Comparison of ENCODE assay signal across 27 cellular contexts in the genomic region with DNA sequence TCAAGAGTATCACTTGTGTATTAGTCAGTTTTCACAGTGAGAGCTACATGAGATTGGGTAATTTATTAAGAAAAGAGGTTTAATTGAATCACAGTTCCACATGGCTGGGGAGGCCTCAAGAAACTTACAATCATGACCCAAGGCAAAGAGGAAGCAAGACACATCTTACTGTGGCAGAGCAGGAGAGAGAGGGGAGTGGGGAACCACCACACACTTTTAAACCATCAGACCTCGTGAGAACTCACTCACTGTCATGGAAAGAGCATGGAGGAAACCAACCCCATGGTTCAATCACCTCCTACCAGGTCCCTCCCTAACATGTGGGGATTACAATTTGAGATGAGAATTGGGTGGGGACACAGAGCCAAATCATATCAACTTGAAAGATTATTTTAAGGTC.
"Had no signal": no experiment of that assay in that cellular context is flagged by ENCODE, and none has a peak within 500 bp of the region (broad histone marks: within the 10 kb centered on the region; RNA-seq: fewer than 3 reads in every experiment).

No MANE protein-coding gene starts in this region.

- H3K36me3 Mint-ChIP-seq: stimulated activated effector memory CD8-positive, alpha-beta T cell treated with anti-CD3 and anti-CD28 coated beads, Interleukin-12 subunit alpha, Interleukin-12 subunit beta, amount 100 ng/mL, for 72 hours; stimulated activated memory B cell treated with anti-CD40 and anti-IgM and Interleukin-4, amounts not matched to agents 10 μg/mL and 1 μg/mL and 100 μg/mL, for 72 hours; type B pancreatic cell had no signal

- H3K27ac ChIP-seq: stomach, suprapubic skin, testis, thoracic aorta, thyroid gland, tibial artery, tibial nerve, transverse colon, upper lobe of left lung, upper lobe of right lung, uterus, vagina had no signal

- H3K27ac Mint-ChIP-seq: stimulated activated effector memory CD8-positive, alpha-beta T cell treated with anti-CD3 and anti-CD28 coated beads, Interleukin-12 subunit alpha, Interleukin-12 subunit beta, amount 100 ng/mL, for 72 hours; stimulated activated memory B cell treated with anti-CD40 and anti-IgM and Interleukin-4, amounts not matched to agents 10 μg/mL and 1 μg/mL and 100 μg/mL, for 72 hours; stimulated activated naive CD8-positive, alpha-beta T cell treated with anti-CD3 and anti-CD28 coated beads, Interleukin-15, amount 100 ng/mL, for 72 hours; stimulated activated naive CD8-positive, alpha-beta T cell treated with anti-CD3 and anti-CD28 coated beads, Interleukin-15, Interleukin-2, amounts not matched to agents 100 ng/mL and 50 ng/mL, for 24 hours; type B pancreatic cell had no signal

- DNase-seq: stimulated activated CD4-positive, alpha-beta T cell treated with anti-CD3 and anti-CD28 coated beads, Interleukin-2, amount 100 ng/mL, for 48 hours; stimulated activated CD4-positive, alpha-beta T cell treated with anti-CD3 and anti-CD28 coated beads, Interleukin-4, amount 100 ng/mL, for 1 hour; stimulated activated CD4-positive, alpha-beta T cell treated with anti-CD3 and anti-CD28 coated beads, Interleukin-4, amount 100 ng/mL, for 24 hours; stimulated activated CD4-positive, alpha-beta T cell treated with anti-CD3 and anti-CD28 coated beads, Interleukin-4, amount 100 ng/mL, for 4 hours; stimulated activated CD8-positive, alpha-beta memory T cell treated with anti-CD3 and anti-CD28 coated beads, Interleukin-4, amount 100 ng/mL, for 48 hours; stimulated activated naive CD4-positive, alpha-beta T cell; stimulated activated naive CD4-positive, alpha-beta T cell treated with Interleukin-2 at 50 U/mL for 16 hours; stimulated activated naive CD8-positive, alpha-beta T cell treated with anti-CD3 and anti-CD28 coated beads, Interleukin-15, amount 100 ng/mL, for 72 hours; stimulated activated naive CD8-positive, alpha-beta T cell treated with anti-CD3 and anti-CD28 coated beads, Interleukin-15, Interleukin-2, amounts not matched to agents 100 U/mL and 50 U/mL, for 24 hours; stomach; substantia nigra; testis; thyroid gland; tibial artery; transverse colon; trophoblast cell; upper lobe of left lung; upper lobe of right lung; uterus had no signal

- H3K4me1 Mint-ChIP-seq: stimulated activated naive CD8-positive, alpha-beta T cell treated with anti-CD3 and anti-CD28 coated beads, Interleukin-15, amount 100 ng/mL, for 72 hours had no signal

- ATAC-seq: stimulated activated effector memory CD8-positive, alpha-beta T cell treated with anti-CD3 and anti-CD28 coated beads, Interleukin-12 subunit alpha, Interleukin-12 subunit beta, amount 100 ng/mL, for 72 hours; stimulated activated memory B cell treated with anti-CD40 and anti-IgM and Interleukin-4, amounts not matched to agents 10 μg/mL and 1 μg/mL and 100 μg/mL, for 72 hours; stimulated activated naive CD8-positive, alpha-beta T cell treated with anti-CD3 and anti-CD28 coated beads, Interleukin-15, amount 100 ng/mL, for 72 hours; stimulated activated naive CD8-positive, alpha-beta T cell treated with anti-CD3 and anti-CD28 coated beads, Interleukin-15, Interleukin-2, amounts not matched to agents 100 U/mL and 50 U/mL, for 24 hours; upper lobe of right lung had no signal

- H3K4me3 Mint-ChIP-seq: stimulated activated effector memory CD8-positive, alpha-beta T cell treated with anti-CD3 and anti-CD28 coated beads, Interleukin-12 subunit alpha, Interleukin-12 subunit beta, amount 100 ng/mL, for 72 hours; stimulated activated memory B cell treated with anti-CD40 and anti-IgM and Interleukin-4, amounts not matched to agents 10 μg/mL and 1 μg/mL and 100 μg/mL, for 72 hours; stimulated activated naive CD8-positive, alpha-beta T cell treated with anti-CD3 and anti-CD28 coated beads, Interleukin-15, amount 100 ng/mL, for 72 hours; stimulated activated naive CD8-positive, alpha-beta T cell treated with anti-CD3 and anti-CD28 coated beads, Interleukin-15, Interleukin-2, amounts not matched to agents 100 ng/mL and 50 ng/mL, for 24 hours; type B pancreatic cell had no signal

- H3K27me3 ChIP-seq: stomach, suprapubic skin, testis, thyroid gland, tibial artery, tibial nerve, transverse colon, upper lobe of left lung, upper lobe of right lung, uterus, vagina had no signal

- H3K36me3 ChIP-seq: stomach, suprapubic skin, thoracic aorta, thyroid gland, tibial artery, tibial nerve, transverse colon, upper lobe of left lung, upper lobe of right lung, uterus, vagina had no signal

- H3K4me3 ChIP-seq: stomach, suprapubic skin, testis, thoracic aorta, thyroid gland, tibial artery, tibial nerve, transverse colon, upper lobe of left lung, upper lobe of right lung, uterus, vagina had no signal

- H3K4me1 ChIP-seq: suprapubic skin, testis, thyroid gland, tibial artery, tibial nerve, transverse colon, upper lobe of left lung, upper lobe of right lung, uterus, vagina had no signal

- H3K27me3 Mint-ChIP-seq: stimulated activated memory B cell treated with anti-CD40 and anti-IgM and Interleukin-4, amounts not matched to agents 10 μg/mL and 1 μg/mL and 100 μg/mL, for 72 hours; stimulated activated naive CD8-positive, alpha-beta T cell treated with anti-CD3 and anti-CD28 coated beads, Interleukin-15, amount 100 ng/mL, for 72 hours; stimulated activated naive CD8-positive, alpha-beta T cell treated with anti-CD3 and anti-CD28 coated beads, Interleukin-15, Interleukin-2, amounts not matched to agents 100 ng/mL and 50 ng/mL, for 24 hours; type B pancreatic cell had no signal

- H3K9me3 Mint-ChIP-seq: stimulated activated effector memory CD8-positive, alpha-beta T cell treated with anti-CD3 and anti-CD28 coated beads, Interleukin-12 subunit alpha, Interleukin-12 subunit beta, amount 100 ng/mL, for 72 hours; stimulated activated naive CD8-positive, alpha-beta T cell treated with anti-CD3 and anti-CD28 coated beads, Interleukin-15, amount 100 ng/mL, for 72 hours; stimulated activated naive CD8-positive, alpha-beta T cell treated with anti-CD3 and anti-CD28 coated beads, Interleukin-15, Interleukin-2, amounts not matched to agents 100 ng/mL and 50 ng/mL, for 24 hours; type B pancreatic cell had no signal
